Comparison of ENCODE assay signal across 1 cellular context in the genomic region with DNA sequence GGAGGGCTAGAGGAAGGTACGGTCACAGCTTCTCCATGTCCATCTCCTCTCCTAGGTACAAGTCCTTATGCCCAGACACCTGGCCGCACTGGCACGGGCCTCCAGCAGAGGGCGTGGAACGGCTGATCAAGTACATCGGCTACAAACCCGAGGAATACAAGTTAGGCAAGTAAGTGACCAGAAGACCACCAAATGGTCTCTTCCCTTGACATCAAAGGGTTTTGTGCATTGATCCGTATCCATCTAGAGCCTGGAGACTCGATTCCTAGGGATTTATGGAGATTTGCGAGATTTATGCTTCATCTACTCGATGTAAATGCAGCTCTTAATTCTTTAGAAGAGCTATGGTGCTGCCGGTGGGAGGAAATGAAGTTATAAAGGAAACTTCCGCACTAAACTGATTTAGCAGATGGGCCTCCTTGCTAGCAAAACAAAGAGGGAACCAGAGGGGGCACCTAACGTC.
TF ChIP-seq lines count a peak whose summit lies in the region.

No MANE protein-coding gene starts in this region.

TF ChIP-seq in K562, 482 proteins besides CTCF, POLR2A, EP300 and RAD21 (continued from another document):
- TF ChIP-seq, protein P1, sequence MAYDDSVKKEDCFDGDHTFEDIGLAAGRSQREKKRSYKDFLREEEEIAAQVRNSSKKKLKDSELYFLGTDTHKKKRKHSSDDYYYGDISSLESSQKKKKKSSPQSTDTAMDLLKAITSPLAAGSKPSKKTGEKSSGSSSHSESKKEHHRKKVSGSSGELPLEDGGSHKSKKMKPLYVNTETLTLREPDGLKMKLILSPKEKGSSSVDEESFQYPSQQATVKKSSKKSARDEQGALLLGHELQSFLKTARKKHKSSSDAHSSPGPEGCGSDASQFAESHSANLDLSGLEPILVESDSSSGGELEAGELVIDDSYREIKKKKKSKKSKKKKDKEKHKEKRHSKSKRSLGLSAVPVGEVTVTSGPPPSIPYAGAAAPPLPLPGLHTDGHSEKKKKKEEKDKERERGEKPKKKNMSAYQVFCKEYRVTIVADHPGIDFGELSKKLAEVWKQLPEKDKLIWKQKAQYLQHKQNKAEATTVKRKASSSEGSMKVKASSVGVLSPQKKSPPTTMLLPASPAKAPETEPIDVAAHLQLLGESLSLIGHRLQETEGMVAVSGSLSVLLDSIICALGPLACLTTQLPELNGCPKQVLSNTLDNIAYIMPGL (CRISPR knock-in tag; IDR thresholded peaks at IDR 0.05): no peak
- TF ChIP-seq RCOR1 (IDR thresholded peaks at IDR 0.05; ENCODE audit: borderline replicate concordance in 1 of 2, low read depth in 2 of 2, low read length in 2 of 2) (0 out of 4 replicates have a peak, but pooled peaks of 1 of the 2 experiments have one; percentile 28), KLF16 (IDR thresholded peaks at IDR 0.05) (0 out of 2 replicates have a peak, but pooled peaks have one; percentile 3), SMC3 (conservative IDR thresholded peaks at IDR 0.05; ENCODE audit: insufficient read depth, low read depth, low read length) (peak; percentile 69), NCOA6 (IDR thresholded peaks at IDR 0.05) (no peak), PTRF (tag; IDR thresholded peaks at IDR 0.05) (no peak), NFE2L1 (tag; IDR thresholded peaks at IDR 0.05; ENCODE audit: borderline replicate concordance, low read depth) (no peak), MYC (IDR thresholded peaks at IDR 0.05; ENCODE audit: low read depth, low read length) (0 out of 2 replicates have a peak, but pooled peaks have one; percentile 18), MYC (CRISPR knock-in tag; IDR thresholded peaks at IDR 0.05; ENCODE audit: borderline replicate concordance, low read depth) (no peak), TCF3 (CRISPR knock-in tag; IDR thresholded peaks at IDR 0.05) (0 out of 2 replicates have a peak, but pooled peaks have one; percentile 6)
- TF ChIP-seq, protein P2, sequence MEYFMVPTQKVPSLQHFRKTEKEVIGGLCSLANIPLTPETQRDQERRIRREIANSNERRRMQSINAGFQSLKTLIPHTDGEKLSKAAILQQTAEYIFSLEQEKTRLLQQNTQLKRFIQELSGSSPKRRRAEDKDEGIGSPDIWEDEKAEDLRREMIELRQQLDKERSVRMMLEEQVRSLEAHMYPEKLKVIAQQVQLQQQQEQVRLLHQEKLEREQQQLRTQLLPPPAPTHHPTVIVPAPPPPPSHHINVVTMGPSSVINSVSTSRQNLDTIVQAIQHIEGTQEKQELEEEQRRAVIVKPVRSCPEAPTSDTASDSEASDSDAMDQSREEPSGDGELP (CRISPR knock-in tag; IDR thresholded peaks at IDR 0.05; ENCODE audit: borderline replicate concordance): peak; percentile 48; the same call in 1 of the 2 replicates
- TF ChIP-seq, protein P3, sequence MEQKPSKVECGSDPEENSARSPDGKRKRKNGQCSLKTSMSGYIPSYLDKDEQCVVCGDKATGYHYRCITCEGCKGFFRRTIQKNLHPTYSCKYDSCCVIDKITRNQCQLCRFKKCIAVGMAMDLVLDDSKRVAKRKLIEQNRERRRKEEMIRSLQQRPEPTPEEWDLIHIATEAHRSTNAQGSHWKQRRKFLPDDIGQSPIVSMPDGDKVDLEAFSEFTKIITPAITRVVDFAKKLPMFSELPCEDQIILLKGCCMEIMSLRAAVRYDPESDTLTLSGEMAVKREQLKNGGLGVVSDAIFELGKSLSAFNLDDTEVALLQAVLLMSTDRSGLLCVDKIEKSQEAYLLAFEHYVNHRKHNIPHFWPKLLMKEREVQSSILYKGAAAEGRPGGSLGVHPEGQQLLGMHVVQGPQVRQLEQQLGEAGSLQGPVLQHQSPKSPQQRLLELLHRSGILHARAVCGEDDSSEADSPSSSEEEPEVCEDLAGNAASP (IDR thresholded peaks at IDR 0.05): no peak
